ENCODE assay signal across 1 cellular context in genomic region chr13:44801990-44802389, GRCh38.
TF ChIP-seq lines count a peak whose summit lies in the region.

No MANE protein-coding gene starts in this region.

TF ChIP-seq in SK-N-SH treated with all-trans-retinoic acid at 6 μM for 48 hours, 23 proteins besides CTCF, POLR2A, EP300 and RAD21 (continued from another document):
- no peak for TF ChIP-seq OSR1 (CRISPR knock-in tag; IDR thresholded peaks at IDR 0.05)
- TF ChIP-seq, protein P1, sequence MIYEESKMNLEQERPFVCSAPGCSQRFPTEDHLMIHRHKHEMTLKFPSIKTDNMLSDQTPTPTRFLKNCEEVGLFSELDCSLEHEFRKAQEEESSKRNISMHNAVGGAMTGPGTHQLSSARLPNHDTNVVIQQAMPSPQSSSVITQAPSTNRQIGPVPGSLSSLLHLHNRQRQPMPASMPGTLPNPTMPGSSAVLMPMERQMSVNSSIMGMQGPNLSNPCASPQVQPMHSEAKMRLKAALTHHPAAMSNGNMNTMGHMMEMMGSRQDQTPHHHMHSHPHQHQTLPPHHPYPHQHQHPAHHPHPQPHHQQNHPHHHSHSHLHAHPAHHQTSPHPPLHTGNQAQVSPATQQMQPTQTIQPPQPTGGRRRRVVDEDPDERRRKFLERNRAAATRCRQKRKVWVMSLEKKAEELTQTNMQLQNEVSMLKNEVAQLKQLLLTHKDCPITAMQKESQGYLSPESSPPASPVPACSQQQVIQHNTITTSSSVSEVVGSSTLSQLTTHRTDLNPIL (CRISPR knock-in tag; IDR thresholded peaks at IDR 0.05; ENCODE audit: low read depth): no peak
- TF ChIP-seq SNAI2 (CRISPR knock-in tag; IDR thresholded peaks at IDR 0.05): no peak
- TF ChIP-seq CSDC2 (CRISPR knock-in tag; IDR thresholded peaks at IDR 0.05): no peak
